Comparison of ENCODE assay signal across 26 cellular contexts in the genomic region with DNA sequence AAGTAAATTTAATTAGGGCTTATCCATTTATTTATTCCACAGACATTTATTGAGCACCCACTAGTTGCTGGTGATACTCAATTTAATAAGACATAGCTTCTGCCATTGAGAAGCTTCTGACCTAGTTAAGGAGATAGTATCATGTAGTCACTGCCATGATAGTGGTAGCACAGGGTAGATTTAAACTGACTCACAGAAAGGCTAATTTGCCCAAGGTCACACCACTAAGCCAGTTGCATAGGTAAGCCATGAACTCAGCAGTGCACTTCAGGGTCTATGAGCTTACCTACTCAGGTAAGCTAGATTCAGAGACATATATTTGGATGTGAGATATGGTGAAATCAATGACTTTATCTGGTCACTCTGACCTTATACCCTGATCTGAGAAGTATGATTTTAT.
"Had no signal": no experiment of that assay in that cellular context is flagged by ENCODE, and none has a peak within 500 bp of the region (broad histone marks: within the 10 kb centered on the region; RNA-seq: fewer than 3 reads in every experiment).

No MANE protein-coding gene starts in this region.

- H3K36me3 ChIP-seq: Peyer's patch had no signal

- ATAC-seq: activated CD8-positive, alpha-beta memory T cell treated with anti-CD3 and anti-CD28 coated beads, Interleukin-2, amount 10 ng/mL, durations not matched to agents 7 days and 5 days; T-helper 17 cell had no signal

- H3K27me3 ChIP-seq: Peyer's patch had no signal

- H3K4me3 Mint-ChIP-seq: activated B cell treated with CpG ODN at 0.5 μM for 24 hours; activated naive CD4-positive, alpha-beta T cell treated with anti-CD3 and anti-CD28 coated beads, Interleukin-2, amount 10 ng/mL, durations not matched to agents 7 days and 5 days; activated T-cell treated with anti-CD3 and anti-CD28 coated beads, Interleukin-2, amount 50 U/mL, for 4 hours had no signal

- H3K27ac ChIP-seq: Peyer's patch had no signal

- H3K9me3 Mint-ChIP-seq: activated B cell treated with CpG ODN at 0.5 μM for 24 hours; activated T-cell treated with anti-CD3 and anti-CD28 coated beads, Interleukin-2, amount 50 U/mL, for 4 hours had no signal

- H3K36me3 Mint-ChIP-seq: activated naive CD4-positive, alpha-beta T cell treated with anti-CD3 and anti-CD28 coated beads, Interleukin-2, amount 10 ng/mL, durations not matched to agents 7 days and 5 days had no signal

- H3K4me1 ChIP-seq: Peyer's patch had no signal

- H3K27ac Mint-ChIP-seq: activated B cell treated with CpG ODN at 0.5 μM for 24 hours; activated CD4-positive, alpha-beta T cell treated with anti-CD3 and anti-CD28 coated beads, Interleukin-2, amount 10 ng/mL, durations not matched to agents 24 days and 14 days; activated CD8-positive, alpha-beta memory T cell treated with anti-CD3 and anti-CD28 coated beads, Interleukin-2, amount 10 ng/mL, durations not matched to agents 7 days and 5 days; activated naive CD4-positive, alpha-beta T cell treated with anti-CD3 and anti-CD28 coated beads, Interleukin-2, amount 10 ng/mL, durations not matched to agents 7 days and 5 days; activated T-helper 2 cell treated with anti-CD3 and anti-CD28 coated beads, Interferon-gamma antibody, Interleukin-2, Interleukin-4, amounts not matched to agents 10 μg/mL and 5 μg/mL and 100 μg/mL, durations not matched to agents 14 hours and 24 hours and 36 hours; T-helper 17 cell had no signal

- FAIRE-seq: bronchial epithelial cell had no signal

- H3K9me3 ChIP-seq: Peyer's patch had no signal

- H3K4me3 ChIP-seq: Peyer's patch had no signal

- DNase-seq: activated B cell treated with CpG ODN at 0.5 μM for 24 hours; activated CD4-positive, alpha-beta T cell treated with anti-CD3 and anti-CD28 coated beads for 1 hour; activated CD4-positive, alpha-beta T cell treated with anti-CD3 and anti-CD28 coated beads, Interleukin-2, amount 10 ng/mL, durations not matched to agents 24 days and 14 days; activated CD8-positive, alpha-beta memory T cell treated with anti-CD3 and anti-CD28 coated beads, Interleukin-2, amount 10 ng/mL, durations not matched to agents 7 days and 5 days; activated gamma-delta T cell treated with Interleukin-2 at 50 U/mL for 16 hours; activated naive CD4-positive, alpha-beta T cell treated with anti-CD3 and anti-CD28 coated beads, Interleukin-2, amount 10 ng/mL, durations not matched to agents 7 days and 5 days; activated T-cell treated with anti-CD3 and anti-CD28 coated beads, Interleukin-2, amount 50 U/mL, for 4 hours; aorta; central memory CD4-positive, alpha-beta T cell; KG1; MV-4-11; NCI-H1105; NCI-H1436; NCI-H1694 treated with DMSO at 0.1 percent for 48 hours; NCI-H2029 treated with DMSO at 0.1 percent for 48 hours; NCI-H345; NCI-H510A; NCI-H526 treated with DMSO at 0.1 percent for 48 hours; NCI-H82; OCI-M1; Peyer's patch; SHP77 treated with DMSO at 0.1 percent for 48 hours; T-helper 17 cell; T-helper 9 cell had no signal
